9 cellular contexts compared by ENCODE assay signal in the genomic region with DNA sequence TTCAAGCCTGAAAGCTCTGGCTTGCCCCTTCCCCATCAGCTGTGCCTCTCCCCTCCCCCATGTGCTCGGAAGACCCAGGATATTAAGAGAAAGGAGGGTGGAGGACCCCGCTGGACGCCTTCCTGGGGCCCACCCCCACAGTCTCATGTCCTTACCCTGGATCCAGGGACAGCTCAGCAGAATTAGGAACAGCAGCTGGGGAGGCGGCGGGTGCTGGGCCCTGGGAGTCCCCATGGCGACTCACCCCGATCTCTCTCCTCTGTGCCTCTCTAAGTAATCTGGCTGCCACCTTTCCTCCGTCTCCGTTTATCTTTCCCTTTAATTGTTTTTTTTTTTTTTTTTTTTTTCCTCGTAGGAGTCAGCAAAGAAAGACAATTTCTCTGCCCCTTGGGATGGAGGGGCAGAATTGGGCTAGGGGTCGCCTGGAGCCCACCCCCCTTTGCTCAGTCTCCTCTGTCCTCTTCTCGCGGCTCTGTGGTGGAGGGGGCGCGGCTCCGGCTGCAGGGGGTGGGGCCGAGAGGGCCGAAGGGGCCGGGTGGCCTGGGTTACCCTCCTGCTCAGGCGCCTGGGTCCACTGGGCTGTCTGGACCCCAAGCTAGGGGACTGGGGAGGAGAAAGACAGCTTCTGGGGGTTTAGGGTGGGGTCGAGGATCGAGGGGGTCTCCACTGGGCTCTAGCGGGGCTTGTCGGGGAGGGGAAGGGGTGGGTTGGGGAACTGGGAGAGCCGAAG. TPM values are rescaled to one million over a fixed set of nuclear protein-coding genes. Genes with fewer than 3 reads are reported as not detected.
A peak's percentile ranks its signal among the peaks of the same experiment; 100 is the strongest.
DNase-seq lines count a peak whose midpoint lies in the region; ATAC-seq, FAIRE-seq and TF ChIP-seq lines count a peak whose summit lies in the region.
"Had no signal": no experiment of that assay in that cellular context is flagged by ENCODE, and none has a peak within 500 bp of the region (broad histone marks: within the 10 kb centered on the region; RNA-seq: fewer than 3 reads in every experiment).

No MANE protein-coding gene starts in this region.

- no peaks in the 10 kb centered on the region for H3K36me3 Mint-ChIP-seq in activated T-cell treated with anti-CD3 and anti-CD28 coated beads, Interleukin-2, amount 50 U/mL, for 4 hours (ENCODE audit: insufficient read depth)

- FAIRE-seq in GM12891 (lab: Jason Lieb, UNC): no peak

- peaks cover 8% of the 10 kb centered on the region for H3K4me1 Mint-ChIP-seq in activated T-cell treated with anti-CD3 and anti-CD28 coated beads, Interleukin-2, amount 50 U/mL, for 4 hours (ENCODE audit: low read depth)

- TF ChIP-seq CTCF in PC-3 (conservative IDR thresholded peaks at IDR 0.05; ENCODE audit: low read depth, low read length) (no peak), fibroblast of lung (conservative IDR thresholded peaks at IDR 0.05 in 1 of 2, IDR thresholded peaks at IDR 0.05 in 1 of 2; ENCODE audit: low read depth in 1 of 2, low read length in 2 of 2) (no peak)

- peaks cover 38% of the 10 kb centered on the region for H3K27me3 Mint-ChIP-seq in activated T-cell treated with anti-CD3 and anti-CD28 coated beads, Interleukin-2, amount 50 U/mL, for 4 hours (ENCODE audit: low read depth)

- no peaks in the 10 kb centered on the region for H3K9me3 Mint-ChIP-seq in activated T-cell treated with anti-CD3 and anti-CD28 coated beads, Interleukin-2, amount 50 U/mL, for 4 hours
- H3K9me3 Mint-ChIP-seq: memory B cell had no signal

- no peaks in the 10 kb centered on the region for H3K9me2 ChIP-seq in PC-3 (replicated peaks; ENCODE audit: low read length)

- POLR2A ChIA-PET in PC-3 (lab: Charles Lee; ENCODE audit: unreplicated experiment): interaction anchor here (0.7 to 1.2 kb wide), 5 partner anchors 11 to 133 kb away, joined by 3 to 16 read pairs (median 5); partner anchors contain the start of genes KCTD13 and TAOK2

- no peak for DNase-seq in activated T-cell treated with anti-CD3 and anti-CD28 coated beads, Interleukin-2, amount 50 U/mL, for 4 hours
- DNase-seq in activated T-cell treated with anti-CD3 and anti-CD28 coated beads for 4 hours (no peak), PC-3 (no peak), fibroblast of lung (ENCODE audit: low read depth in 2 of 2) (no peak), substantia nigra (lab: John Stamatoyannopoulos, UW) (peak in 6 of 49 donors; percentile 36 to 89 (median 52)), GM12891 (ENCODE audit: insufficient read length, low spot score) (no peak)
- DNase-seq in stimulated activated naive CD4-positive, alpha-beta T cell (lab: John Stamatoyannopoulos, UW): no peak
- no peak for DNase-seq in effector CD8-positive, alpha-beta T cell (lab: John Stamatoyannopoulos, UW)

- H3K4me3 ChIP-seq in PC-3 (ENCODE audit: low read length) (peak overlapping the region; percentile 66), fibroblast of lung (replicated peaks in 1 of 4; ENCODE audit: control extremely low read depth in 1 of 4, insufficient read depth in 1 of 4, low read depth in 3 of 4, low read length in 4 of 4) (peak overlapping the region in 2 of 4 experiments; percentile 10 to 73)

- no peaks in the 10 kb centered on the region for H3K27me3 ChIP-seq in PC-3 (ENCODE audit: low read length)
- H3K27me3 ChIP-seq in fibroblast of lung (ENCODE audit: control insufficient read depth, insufficient read depth, low read length): peaks cover 10% of the 10 kb centered on the region

- H3K4me1 ChIP-seq in PC-3 (ENCODE audit: insufficient read depth, low read length) (peaks cover 7% of the 10 kb centered on the region; the same call in 1 of the 2 replicates), fibroblast of lung (ENCODE audit: control insufficient read depth, extremely low read depth, insufficient read depth, low read length) (no peaks in the 10 kb centered on the region)

- H3K36me3 ChIP-seq in PC-3 (ENCODE audit: low read depth, low read length) (no peaks in the 10 kb centered on the region), fibroblast of lung (ENCODE audit: control insufficient read depth, insufficient read depth, low read length) (no peaks in the 10 kb centered on the region)

- intact Hi-C loops in PC-3 (cut with micrococcal nuclease): no loop called here

- TSS peak; percentile 80 for BruUV-seq in PC-3 (replicated peaks; lab: Mats Ljungman, UMichigan)

- CTCF ChIA-PET in PC-3 (lab: Charles Lee): interaction anchor here (0.6 to 1.3 kb wide), 8 partner anchors 35 to 472 kb away, joined by 3 to 7 read pairs (median 4); partner anchors contain the start of genes CDIPT and MVP

- no peaks in the 10 kb centered on the region for H4K20me1 ChIP-seq in PC-3 (ENCODE audit: low read length)
- H4K20me1 ChIP-seq in fibroblast of lung (ENCODE audit: control insufficient read depth, extremely low read depth, insufficient read depth, low read length): peaks cover 2% of the 10 kb centered on the region

- H3K79me2 ChIP-seq in PC-3 (ENCODE audit: low read length) (no peaks in the 10 kb centered on the region), fibroblast of lung (ENCODE audit: control insufficient read depth, insufficient read depth, low read length) (no peaks in the 10 kb centered on the region)

- H3K9ac ChIP-seq in PC-3 (ENCODE audit: low read length) (peak overlapping the region; percentile 70), fibroblast of lung (ENCODE audit: insufficient read depth, low read length) (no peak overlapping the region)

- no peak for TF ChIP-seq POLR2A in GM12891 (IDR thresholded peaks at IDR 0.05; ENCODE audit: low read depth, low read length)

- H3F3A ChIP-seq in PC-3 (ENCODE audit: low read length, unreplicated experiment): no peaks in the 10 kb centered on the region

- ATAC-seq in activated T-cell treated with anti-CD3 and anti-CD28 coated beads, Interleukin-2, amount 50 U/mL, for 4 hours: no peak
- ATAC-seq in PC-3: peak; percentile 69

- peak overlapping the region; percentile 45 for H3K27ac ChIP-seq in PC-3 (ENCODE audit: low read length)
- no peak overlapping the region for H3K27ac ChIP-seq in fibroblast of lung (ENCODE audit: insufficient read depth, low read length)
- H3K27ac ChIP-seq in substantia nigra (ENCODE audit: low read depth, low read length, poor library complexity, severe bottlenecking): peak overlapping the region; percentile 99

- H2AFZ ChIP-seq in PC-3 (ENCODE audit: low read length): peak overlapping the region; percentile 80
- no peak overlapping the region for H2AFZ ChIP-seq in fibroblast of lung (ENCODE audit: low read length)

- peak overlapping the region; percentile 4 for H3K4me3 Mint-ChIP-seq in activated T-cell treated with anti-CD3 and anti-CD28 coated beads, Interleukin-2, amount 50 U/mL, for 4 hours

- no peaks in the 10 kb centered on the region for H3K9me3 ChIP-seq in PC-3 (ENCODE audit: low read length)
- no peaks in the 10 kb centered on the region for H3K9me3 ChIP-seq in fibroblast of lung (ENCODE audit: control insufficient read depth, insufficient read depth, low read depth, low read length)

- H3K4me2 ChIP-seq in PC-3 (ENCODE audit: low read length) (peak overlapping the region; percentile 98), fibroblast of lung (ENCODE audit: extremely low read depth, insufficient read depth, low read length) (peak overlapping the region; percentile 44)

TF ChIP-seq in GM12891, 5 proteins besides CTCF, POLR2A, EP300 and RAD21:
- TF ChIP-seq SPI1 (IDR thresholded peaks at IDR 0.05; ENCODE audit: low read depth, low read length): no peak
TF ChIP-seq in GM12891: peak in this region for 0.

RNA-seq across cellular contexts. Expression of gene SEZ6L2, which starts 0.4 kb away (rescaled TPM):
- total RNA-seq in activated T-cell treated with anti-CD3 and anti-CD28 coated beads, Interleukin-2, amount 50 U/mL, for 4 hours: under 1 TPM in 2 of 3 donors, not detected in 1; 0.18 to 0.33 TPM
- total RNA-seq in PC-3 (2014; rRNA removed) (23.7 and 25.3 TPM in 2 replicates), fibroblast of lung (1.8 and 2.6 TPM in 2 replicates)
- polyA plus RNA-seq in fibroblast of lung: 0.80 and 1.2 TPM in 2 replicates
- 2.3 and 4.0 TPM in 2 replicates for polyA plus RNA-seq in fibroblast of lung (2012)
- 0.22 and 3.2 TPM in 2 replicates for polyA minus RNA-seq in fibroblast of lung (ENCODE audit: low replicate concordance)
- not detected for polyA plus RNA-seq in GM12891 (2012; ENCODE audit: low read depth, missing spikeins)

RNA-seq across cellular contexts. Expression of gene ASPHD1, which starts 1.3 kb away (rescaled TPM):
- 1 to 10 TPM; 2.1 to 3.4 (median 3.2) TPM for total RNA-seq in activated T-cell treated with anti-CD3 and anti-CD28 coated beads, Interleukin-2, amount 50 U/mL, for 4 hours
- total RNA-seq in PC-3 (2014; rRNA removed) (2.0 and 3.9 TPM in 2 replicates), fibroblast of lung (5.4 and 5.9 TPM in 2 replicates)
- 0.77 and 1.3 TPM in 2 replicates for polyA plus RNA-seq in fibroblast of lung
- polyA plus RNA-seq in fibroblast of lung (2012): 5.2 and 10.4 TPM in 2 replicates
- polyA minus RNA-seq in fibroblast of lung (ENCODE audit: low replicate concordance): 0.30 and 2.0 TPM in 2 replicates
- 0.28 TPM for polyA plus RNA-seq in GM12891 (2012; ENCODE audit: low read depth, missing spikeins)

RNA-seq across cellular contexts. Expression of gene KCTD13, which starts 27.1 kb away (rescaled TPM):
- 10 to 100 TPM; 42.7 to 45.4 (median 44.1) TPM for total RNA-seq in activated T-cell treated with anti-CD3 and anti-CD28 coated beads, Interleukin-2, amount 50 U/mL, for 4 hours
- total RNA-seq in PC-3 (2014; rRNA removed) (8.2 and 30.2 TPM in 2 replicates), fibroblast of lung (4.6 and 6.3 TPM in 2 replicates)
- polyA plus RNA-seq in fibroblast of lung: 5.7 and 5.9 TPM in 2 replicates
- polyA plus RNA-seq in fibroblast of lung (2012): 6.4 and 6.6 TPM in 2 replicates
- polyA minus RNA-seq in fibroblast of lung (ENCODE audit: low replicate concordance): 5.3 and 9.0 TPM in 2 replicates
- polyA plus RNA-seq in GM12891 (2012; ENCODE audit: low read depth, missing spikeins): 12.8 TPM

RNA-seq across cellular contexts. Expression of gene CDIPT, which starts 35.9 kb away (rescaled TPM):
- 10 to 100 TPM; 56.7 to 61.0 (median 59.7) TPM for total RNA-seq in activated T-cell treated with anti-CD3 and anti-CD28 coated beads, Interleukin-2, amount 50 U/mL, for 4 hours
- total RNA-seq in PC-3 (2014; rRNA removed) (60.5 and 86.2 TPM in 2 replicates), fibroblast of lung (89.1 and 99.6 TPM in 2 replicates)
- 78.1 and 84.9 TPM in 2 replicates for polyA plus RNA-seq in fibroblast of lung
- polyA plus RNA-seq in fibroblast of lung (2012): 85.4 and 87.1 TPM in 2 replicates
- 154 and 202 TPM in 2 replicates for polyA minus RNA-seq in fibroblast of lung (ENCODE audit: low replicate concordance)
- polyA plus RNA-seq in GM12891 (2012; ENCODE audit: low read depth, missing spikeins): 21.7 TPM
